22 cellular contexts compared by ENCODE assay signal in the genomic region with DNA sequence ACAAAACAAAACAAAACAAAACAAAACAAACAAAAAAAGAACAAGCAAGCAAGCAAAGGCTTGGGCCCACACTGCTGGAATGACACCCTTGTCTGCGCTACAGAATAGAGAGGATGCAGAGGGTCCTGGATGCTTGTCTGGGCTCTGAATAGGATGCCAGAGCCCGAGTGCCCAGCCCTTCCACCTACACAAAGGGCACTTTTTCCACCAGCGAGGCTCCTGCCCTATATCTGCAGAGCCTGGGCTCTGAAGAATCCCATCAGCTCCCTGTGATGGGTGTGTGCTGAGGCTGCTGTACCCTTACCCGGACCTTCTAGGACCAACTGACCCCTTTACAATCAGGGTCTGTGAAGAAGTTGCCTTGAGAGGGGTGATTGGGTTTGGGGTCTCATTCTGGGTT.
A peak's percentile ranks its signal among the peaks of the same experiment; 100 is the strongest.
DNase-seq lines count a peak whose midpoint lies in the region; ATAC-seq and TF ChIP-seq lines count a peak whose summit lies in the region.
"Had no signal": no experiment of that assay in that cellular context is flagged by ENCODE, and none has a peak within 500 bp of the region (broad histone marks: within the 10 kb centered on the region; RNA-seq: fewer than 3 reads in every experiment).

No MANE protein-coding gene starts in this region.

- 95 to 98% (median 95%) methylated on average over 4 of the region's 4 CpGs for WGBS in heart left ventricle, 4 donors

- H3K4me1 ChIP-seq in heart left ventricle (no peaks in the 10 kb centered on the region), upper lobe of right lung (no peaks in the 10 kb centered on the region)
- H3K4me1 ChIP-seq: A549, HAP-1 had no signal

- ATAC-seq in Right ventricle myocardium superior (ENCODE audit: poor library complexity) (no peak), heart left ventricle (no peak), sciatic nerve (no peak), upper lobe of right lung (no peak)
- ATAC-seq: A549 had no signal

- no peak for TF ChIP-seq POLR2A in heart left ventricle (IDR thresholded peaks at IDR 0.05)

- intact Hi-C loops in Right ventricle myocardium superior (cut with DNase I) (no loop called here), heart left ventricle (cut with DNase I) (no loop called here), sciatic nerve (cut with DNase I) (no loop called here), upper lobe of right lung (cut with DNase I) (no loop called here)

- H3K27ac ChIP-seq in heart left ventricle: no peak overlapping the region
- no peak overlapping the region for H3K27ac ChIP-seq in upper lobe of right lung
- H3K27ac ChIP-seq: A549; BLaER1 treated with 17β-estradiol and CSF1 and Interleukin-3, amounts not matched to agents 10 nM and 100 nM had no signal

- H3K27me3 ChIP-seq in heart left ventricle (no peaks in the 10 kb centered on the region), upper lobe of right lung (no peaks in the 10 kb centered on the region)
- H3K27me3 ChIP-seq: BE2C; BLaER1 treated with 17β-estradiol and CSF1 and Interleukin-3, amounts not matched to agents 10 nM and 100 nM had no signal

- no peak overlapping the region for H3K4me3 Mint-ChIP-seq in activated T-cell treated with anti-CD3 and anti-CD28 coated beads, Interleukin-2, amount 50 U/mL, for 24 hours
- H3K4me3 Mint-ChIP-seq: CD14-positive monocyte; CD4-positive, alpha-beta T cell; CD8-positive, alpha-beta memory T cell; HFFc6 had no signal

- DNase-seq in Right ventricle myocardium superior: peak; percentile 10
- DNase-seq in heart left ventricle: no peak
- peak; percentile 25 for DNase-seq in islet precursor cell
- DNase-seq in sciatic nerve (ENCODE audit: low spot score): peak; percentile 10
- peak; percentile 10 for DNase-seq in upper lobe of right lung
- DNase-seq in activated T-cell treated with anti-CD3 and anti-CD28 coated beads, Interleukin-2, amount 50 U/mL, for 24 hours: no peak
- no peak for DNase-seq in NCI-H2227 (lab: John Stamatoyannopoulos, UW; ENCODE audit: unreplicated experiment)
- DNase-seq: 8988T; ACHN; AML-193; BE2C; CD4-positive, alpha-beta T cell; CD8-positive, alpha-beta memory T cell; DMS 273 treated with DMSO at 0.1 percent for 48 hours; DMS79 treated with DMSO at 0.1 percent for 48 hours; GF-D8; GOT3; HFFc6 had no signal

- H3K36me3 Mint-ChIP-seq in activated T-cell treated with anti-CD3 and anti-CD28 coated beads, Interleukin-2, amount 50 U/mL, for 24 hours (ENCODE audit: low read depth): no peaks in the 10 kb centered on the region
- H3K36me3 Mint-ChIP-seq: CD14-positive monocyte; CD8-positive, alpha-beta memory T cell had no signal

- H3K27me3 Mint-ChIP-seq in activated T-cell treated with anti-CD3 and anti-CD28 coated beads, Interleukin-2, amount 50 U/mL, for 24 hours: peaks cover 8% of the 10 kb centered on the region

- no peak overlapping the region for H3K27ac Mint-ChIP-seq in activated T-cell treated with anti-CD3 and anti-CD28 coated beads, Interleukin-2, amount 50 U/mL, for 24 hours
- H3K27ac Mint-ChIP-seq: CD14-positive monocyte; CD4-positive, alpha-beta T cell; CD8-positive, alpha-beta memory T cell; HFFc6 had no signal

- H3K36me3 ChIP-seq in heart left ventricle (no peaks in the 10 kb centered on the region), upper lobe of right lung (no peaks in the 10 kb centered on the region)
- H3K36me3 ChIP-seq: BE2C; BLaER1 treated with 17β-estradiol and CSF1 and Interleukin-3, amounts not matched to agents 10 nM and 100 nM; HAP-1 had no signal

- no peaks in the 10 kb centered on the region for H3K4me1 Mint-ChIP-seq in activated T-cell treated with anti-CD3 and anti-CD28 coated beads, Interleukin-2, amount 50 U/mL, for 24 hours (ENCODE audit: low read depth)

- H3K9me3 Mint-ChIP-seq in activated T-cell treated with anti-CD3 and anti-CD28 coated beads, Interleukin-2, amount 50 U/mL, for 24 hours: no peaks in the 10 kb centered on the region
- H3K9me3 Mint-ChIP-seq: CD4-positive, alpha-beta T cell; CD8-positive, alpha-beta memory T cell; HFFc6 had no signal

- TF ChIP-seq CTCF in heart left ventricle (IDR thresholded peaks at IDR 0.05) (no peak), upper lobe of right lung (IDR thresholded peaks at IDR 0.05) (no peak)

- H3K4me3 ChIP-seq in heart left ventricle (no peak overlapping the region), upper lobe of right lung (no peak overlapping the region)
- H3K4me3 ChIP-seq: A549; BLaER1 treated with 17β-estradiol and CSF1 and Interleukin-3, amounts not matched to agents 10 nM and 100 nM; HAP-1 had no signal

- H3K9me3 ChIP-seq in heart left ventricle (no peaks in the 10 kb centered on the region), upper lobe of right lung (no peaks in the 10 kb centered on the region)
- H3K9me3 ChIP-seq: A549; BE2C; BLaER1 treated with 17β-estradiol and CSF1 and Interleukin-3, amounts not matched to agents 10 nM and 100 nM; HAP-1 had no signal

Comparison
In these comparisons a context has a peak if more than half of its experiments do, and no peak if none do; other contexts are left out.
1. DNase-seq: peak in Right ventricle myocardium superior (single experiment), islet precursor cell (single experiment), sciatic nerve (single experiment) and upper lobe of right lung (single experiment); none in heart left ventricle (0 of 5), activated T-cell treated with anti-CD3 and anti-CD28 coated beads, Interleukin-2, amount 50 U/mL, for 24 hours (single experiment) and NCI-H2227 (single experiment).